Comparison of ENCODE assay signal across 38 cellular contexts in the genomic region with DNA sequence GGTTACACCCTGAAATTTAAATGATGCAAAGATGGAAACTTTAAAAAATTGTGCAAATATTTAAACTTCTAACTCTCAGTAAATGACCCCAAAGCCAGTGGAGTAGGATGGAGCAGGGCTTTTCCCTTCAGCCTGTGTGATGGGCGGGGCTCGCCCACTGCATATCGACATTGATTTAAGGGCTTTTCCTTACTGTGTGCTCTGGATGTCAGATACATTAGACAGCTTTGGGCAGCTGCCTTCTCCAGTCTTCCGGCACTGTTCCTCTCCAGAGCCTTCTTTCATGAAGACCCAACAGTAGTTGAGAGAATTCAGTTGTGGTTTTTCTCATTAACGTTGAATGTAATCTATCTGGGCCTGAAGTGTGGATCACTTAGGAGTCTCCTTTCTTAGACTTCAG.
"Had no signal": no experiment of that assay in that cellular context is flagged by ENCODE, and none has a peak within 500 bp of the region (broad histone marks: within the 10 kb centered on the region; RNA-seq: fewer than 3 reads in every experiment).

No MANE protein-coding gene starts in this region.

- H3K9me3 ChIP-seq: adrenal gland, ascending aorta, body of pancreas, breast epithelium had no signal

- H3K4me1 ChIP-seq: adrenal gland, ascending aorta, body of pancreas, breast epithelium had no signal

- H3K4me1 Mint-ChIP-seq: activated naive CD4-positive, alpha-beta T cell treated with anti-CD3 and anti-CD28 coated beads, Interleukin-2, amount 10 ng/mL, durations not matched to agents 7 days and 5 days; activated naive CD4-positive, alpha-beta T cell treated with anti-CD3 and anti-CD28 coated beads, Interleukin-2, amount 50 U/mL, for 24 hours; activated naive CD8-positive, alpha-beta T cell treated with anti-CD3 and anti-CD28 coated beads for 36 hours; activated naive CD8-positive, alpha-beta T cell treated with anti-CD3 and anti-CD28 coated beads, Interleukin-2, amount 10 ng/mL, durations not matched to agents 7 days and 5 days; brain; central memory CD8-positive, alpha-beta T cell had no signal

- H3K4me3 ChIP-seq: adrenal gland, ascending aorta, body of pancreas, breast epithelium, cardiac muscle cell had no signal

- H3K36me3 Mint-ChIP-seq: activated naive CD4-positive, alpha-beta T cell treated with anti-CD3 and anti-CD28 coated beads, Interleukin-2, amount 10 ng/mL, durations not matched to agents 7 days and 5 days; activated naive CD4-positive, alpha-beta T cell treated with anti-CD3 and anti-CD28 coated beads, Interleukin-2, amount 50 U/mL, for 24 hours; activated naive CD4-positive, alpha-beta T cell treated with anti-CD3 and anti-CD28 coated beads, Interleukin-2, amount 50 U/mL, for 72 hours; activated naive CD8-positive, alpha-beta T cell; activated naive CD8-positive, alpha-beta T cell treated with anti-CD3 and anti-CD28 coated beads for 36 hours; activated naive CD8-positive, alpha-beta T cell treated with anti-CD3 and anti-CD28 coated beads, Interleukin-2, amount 10 ng/mL, durations not matched to agents 7 days and 5 days had no signal

- H3K27me3 ChIP-seq: adrenal gland, ascending aorta, body of pancreas, brain microvascular endothelial cell, breast epithelium, cardiac muscle cell had no signal

- H3K27ac Mint-ChIP-seq: activated naive CD4-positive, alpha-beta T cell treated with anti-CD3 and anti-CD28 coated beads for 36 hours; activated naive CD4-positive, alpha-beta T cell treated with anti-CD3 and anti-CD28 coated beads, Interleukin-2, amount 10 ng/mL, durations not matched to agents 7 days and 5 days; activated naive CD4-positive, alpha-beta T cell treated with anti-CD3 and anti-CD28 coated beads, Interleukin-2, amount 50 U/mL, for 24 hours; activated naive CD4-positive, alpha-beta T cell treated with anti-CD3 and anti-CD28 coated beads, Interleukin-2, amount 50 U/mL, for 72 hours; activated naive CD8-positive, alpha-beta T cell; activated naive CD8-positive, alpha-beta T cell treated with anti-CD3 and anti-CD28 coated beads for 36 hours; activated naive CD8-positive, alpha-beta T cell treated with anti-CD3 and anti-CD28 coated beads, Interleukin-2, amount 10 ng/mL, durations not matched to agents 7 days and 5 days; activated naive CD8-positive, alpha-beta T cell treated with anti-CD3 and anti-CD28 coated beads, Interleukin-2, amount 50 U/mL, for 24 hours; activated T-cell treated with anti-CD3 and anti-CD28 coated beads, Interleukin-2, amount 50 U/mL, for 24 hours; activated T-cell treated with anti-CD3 and anti-CD28 coated beads, Interleukin-2, amount 50 U/mL, for 72 hours; activated T-helper 1 cell treated with anti-CD3 and anti-CD28 coated beads, Interleukin-12 subunit alpha, Interleukin-12 subunit beta, Interleukin-2, Interleukin-4 antibody, amounts not matched to agents 30 ng/mL and 10 ng/mL and 1 ng/mL, durations not matched to agents 14 hours and 24 hours and 36 hours; activated T-helper 17 cell treated with anti-CD3 and anti-CD28 coated beads, Interleukin-2, amount 50 U/mL, for 72 hours; activated T-helper 2 cell treated with anti-CD3 and anti-CD28 coated beads, Interferon-gamma antibody, Interleukin-2, Interleukin-4, amounts not matched to agents 10 μg/mL and 5 μg/mL and 100 μg/mL, durations not matched to agents 14 hours and 24 hours and 36 hours; brain had no signal

- H3K4me3 Mint-ChIP-seq: activated naive CD4-positive, alpha-beta T cell treated with anti-CD3 and anti-CD28 coated beads for 36 hours; activated naive CD4-positive, alpha-beta T cell treated with anti-CD3 and anti-CD28 coated beads, Interleukin-2, amount 10 ng/mL, durations not matched to agents 7 days and 5 days; activated naive CD4-positive, alpha-beta T cell treated with anti-CD3 and anti-CD28 coated beads, Interleukin-2, amount 50 U/mL, for 24 hours; activated naive CD8-positive, alpha-beta T cell; activated naive CD8-positive, alpha-beta T cell treated with anti-CD3 and anti-CD28 coated beads for 36 hours; activated naive CD8-positive, alpha-beta T cell treated with anti-CD3 and anti-CD28 coated beads, Interleukin-2, amount 10 ng/mL, durations not matched to agents 7 days and 5 days; activated naive CD8-positive, alpha-beta T cell treated with anti-CD3 and anti-CD28 coated beads, Interleukin-2, amount 50 U/mL, for 24 hours; activated T-cell treated with anti-CD3 and anti-CD28 coated beads, Interleukin-2, amount 50 U/mL, for 24 hours; activated T-cell treated with anti-CD3 and anti-CD28 coated beads, Interleukin-2, amount 50 U/mL, for 4 hours; activated T-cell treated with anti-CD3 and anti-CD28 coated beads, Interleukin-2, amount 50 U/mL, for 72 hours; activated T-helper 1 cell treated with anti-CD3 and anti-CD28 coated beads, Interleukin-12 subunit alpha, Interleukin-12 subunit beta, Interleukin-2, Interleukin-4 antibody, amounts not matched to agents 30 ng/mL and 10 ng/mL and 1 ng/mL, durations not matched to agents 14 hours and 24 hours and 36 hours; activated T-helper 17 cell treated with anti-CD3 and anti-CD28 coated beads, Interleukin-2, amount 50 U/mL, for 72 hours; brain; central memory CD8-positive, alpha-beta T cell had no signal

- H3K27me3 Mint-ChIP-seq: activated naive CD8-positive, alpha-beta T cell; activated naive CD8-positive, alpha-beta T cell treated with anti-CD3 and anti-CD28 coated beads for 36 hours; activated naive CD8-positive, alpha-beta T cell treated with anti-CD3 and anti-CD28 coated beads, Interleukin-2, amount 50 U/mL, for 24 hours; activated T-cell treated with anti-CD3 and anti-CD28 coated beads, Interleukin-2, amount 50 U/mL, for 24 hours; central memory CD8-positive, alpha-beta T cell had no signal

- H3K36me3 ChIP-seq: adrenal gland, brain microvascular endothelial cell, breast epithelium, cardiac muscle cell had no signal

- DNase-seq: activated effector memory CD4-positive, alpha-beta T cell treated with anti-CD3 and anti-CD28 coated beads, Interleukin-2, amount 50 U/mL, for 16 hours; activated effector memory CD4-positive, alpha-beta T cell treated with Interleukin-2 at 50 U/mL for 16 hours; activated gamma-delta T cell; activated gamma-delta T cell treated with Interleukin-2 at 50 U/mL for 16 hours; activated naive CD4-positive, alpha-beta T cell; activated naive CD4-positive, alpha-beta T cell treated with anti-CD3 and anti-CD28 coated beads for 36 hours; activated naive CD4-positive, alpha-beta T cell treated with anti-CD3 and anti-CD28 coated beads, Interleukin-2, amount 10 ng/mL, durations not matched to agents 7 days and 5 days; activated naive CD4-positive, alpha-beta T cell treated with anti-CD3 and anti-CD28 coated beads, Interleukin-2, amount 50 U/mL, for 16 hours; activated naive CD4-positive, alpha-beta T cell treated with Interleukin-2 at 50 U/mL for 16 hours; activated naive CD8-positive, alpha-beta T cell treated with anti-CD3 and anti-CD28 coated beads for 36 hours; activated naive CD8-positive, alpha-beta T cell treated with anti-CD3 and anti-CD28 coated beads, Interleukin-2, amount 10 ng/mL, durations not matched to agents 7 days and 5 days; activated naive CD8-positive, alpha-beta T cell treated with anti-CD3 and anti-CD28 coated beads, Interleukin-2, amount 50 U/mL, for 24 hours; activated T-cell treated with anti-CD3 and anti-CD28 coated beads, Interleukin-2, amount 50 U/mL, for 1 hour; activated T-cell treated with anti-CD3 and anti-CD28 coated beads, Interleukin-2, amount 50 U/mL, for 24 hours; activated T-cell treated with anti-CD3 and anti-CD28 coated beads, Interleukin-2, amount 50 U/mL, for 4 hours; activated T-cell treated with anti-CD3 and anti-CD28 coated beads, Interleukin-2, amount 50 U/mL, for 48 hours; activated T-cell treated with anti-CD3 and anti-CD28 coated beads, Interleukin-2, amount 50 U/mL, for 72 hours; adrenal gland; amniotic stem cell; amygdala; anterior cingulate cortex; aorta; body of pancreas; brain microvascular endothelial cell; caudate nucleus; central memory CD4-positive, alpha-beta T cell; cerebellar nuclear complex had no signal

- H3K27ac ChIP-seq: adrenal gland, ascending aorta, body of pancreas, brain microvascular endothelial cell, breast epithelium, cardiac muscle cell had no signal

- ATAC-seq: activated naive CD4-positive, alpha-beta T cell treated with anti-CD3 and anti-CD28 coated beads, Interleukin-2, amount 50 U/mL, for 72 hours; activated naive CD8-positive, alpha-beta T cell treated with anti-CD3 and anti-CD28 coated beads, Interleukin-2, amount 50 U/mL, for 24 hours; activated T-cell treated with anti-CD3 and anti-CD28 coated beads, Interleukin-2, amount 50 U/mL, for 4 hours; activated T-cell treated with anti-CD3 and anti-CD28 coated beads, Interleukin-2, amount 50 U/mL, for 72 hours; activated T-helper 17 cell treated with anti-CD3 and anti-CD28 coated beads, Interleukin-2, amount 50 U/mL, for 72 hours; body of pancreas had no signal

- H3K9me3 Mint-ChIP-seq: activated naive CD4-positive, alpha-beta T cell treated with anti-CD3 and anti-CD28 coated beads for 36 hours; activated naive CD4-positive, alpha-beta T cell treated with anti-CD3 and anti-CD28 coated beads, Interleukin-2, amount 10 ng/mL, durations not matched to agents 7 days and 5 days; activated naive CD4-positive, alpha-beta T cell treated with anti-CD3 and anti-CD28 coated beads, Interleukin-2, amount 50 U/mL, for 24 hours; activated naive CD4-positive, alpha-beta T cell treated with anti-CD3 and anti-CD28 coated beads, Interleukin-2, amount 50 U/mL, for 72 hours; activated naive CD8-positive, alpha-beta T cell treated with anti-CD3 and anti-CD28 coated beads for 36 hours; activated naive CD8-positive, alpha-beta T cell treated with anti-CD3 and anti-CD28 coated beads, Interleukin-2, amount 10 ng/mL, durations not matched to agents 7 days and 5 days; activated naive CD8-positive, alpha-beta T cell treated with anti-CD3 and anti-CD28 coated beads, Interleukin-2, amount 50 U/mL, for 24 hours; activated T-cell treated with anti-CD3 and anti-CD28 coated beads, Interleukin-2, amount 50 U/mL, for 24 hours; activated T-cell treated with anti-CD3 and anti-CD28 coated beads, Interleukin-2, amount 50 U/mL, for 4 hours; activated T-cell treated with anti-CD3 and anti-CD28 coated beads, Interleukin-2, amount 50 U/mL, for 72 hours; activated T-helper 1 cell treated with anti-CD3 and anti-CD28 coated beads, Interleukin-12 subunit alpha, Interleukin-12 subunit beta, Interleukin-2, Interleukin-4 antibody, amounts not matched to agents 30 ng/mL and 10 ng/mL and 1 ng/mL, durations not matched to agents 14 hours and 24 hours and 36 hours; activated T-helper 17 cell treated with anti-CD3 and anti-CD28 coated beads, Interleukin-2, amount 50 U/mL, for 72 hours; activated T-helper 2 cell treated with anti-CD3 and anti-CD28 coated beads, Interferon-gamma antibody, Interleukin-2, Interleukin-4, amounts not matched to agents 10 μg/mL and 5 μg/mL and 100 μg/mL, durations not matched to agents 14 hours and 24 hours and 36 hours; brain; central memory CD8-positive, alpha-beta T cell had no signal
